Comparison of ENCODE assay signal across 1 cellular context in genomic region chr1:31425301-31426081, GRCh38.
TF ChIP-seq lines count a peak whose summit lies in the region.

No MANE protein-coding gene starts in this region.

TF ChIP-seq in GM12878, 131 proteins besides CTCF, POLR2A, EP300 and RAD21:
- peak; percentile 65; the same call in 1 of the 2 replicates for TF ChIP-seq MLLT1 (IDR thresholded peaks at IDR 0.05)
- no peak for TF ChIP-seq E2F4 (IDR thresholded peaks at IDR 0.05; ENCODE audit: low read depth, low read length)
- 0 out of 2 replicates have a peak, but pooled peaks have one; percentile 18 for TF ChIP-seq GATAD2B (conservative IDR thresholded peaks at IDR 0.05; ENCODE audit: low read depth)
